In the genomic region with DNA sequence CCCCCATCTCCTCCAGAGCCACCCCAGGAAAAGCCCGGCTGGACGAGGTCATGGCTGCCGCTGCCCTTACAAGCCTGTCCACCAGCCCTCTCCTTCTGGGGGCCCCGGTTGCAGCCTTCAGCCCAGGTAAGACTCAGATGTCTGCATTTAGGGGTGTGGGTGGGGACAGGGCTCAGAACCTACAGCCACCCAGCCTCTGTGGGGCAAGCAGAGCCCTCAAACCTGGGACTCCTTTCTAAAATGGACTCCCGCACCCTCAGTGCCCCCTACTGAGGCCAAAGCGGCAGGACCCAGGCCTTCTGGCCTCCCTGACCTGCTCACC, we compare ENCODE assay signal across 10 cellular contexts. TPM values are rescaled to one million over a fixed set of nuclear protein-coding genes. Genes with fewer than 3 reads are reported as not detected.
DNase-seq lines count a peak whose midpoint lies in the region; ATAC-seq and TF ChIP-seq lines count a peak whose summit lies in the region.
"Had no signal": no experiment of that assay in that cellular context is flagged by ENCODE, and none has a peak within 500 bp of the region (broad histone marks: within the 10 kb centered on the region; RNA-seq: fewer than 3 reads in every experiment).

No MANE protein-coding gene starts in this region.

- H3K27ac Mint-ChIP-seq in activated T-cell treated with anti-CD3 and anti-CD28 coated beads, Interleukin-2, amount 50 U/mL, for 24 hours = no peak overlapping the region
- H3K27ac Mint-ChIP-seq: activated CD8-positive, alpha-beta memory T cell treated with anti-CD3 and anti-CD28 coated beads, Interleukin-2, amount 10 ng/mL, durations not matched to agents 7 days and 5 days had no signal

- H3K4me3 Mint-ChIP-seq in activated T-cell treated with anti-CD3 and anti-CD28 coated beads, Interleukin-2, amount 50 U/mL, for 4 hours = peak overlapping the region; percentile 49
- H3K4me3 Mint-ChIP-seq in activated T-cell treated with anti-CD3 and anti-CD28 coated beads, Interleukin-2, amount 50 U/mL, for 24 hours = no peak overlapping the region

- no peak for DNase-seq in activated T-cell treated with anti-CD3 and anti-CD28 coated beads, Interleukin-2, amount 50 U/mL, for 4 hours
- no peak for DNase-seq in activated T-cell treated with anti-CD3 and anti-CD28 coated beads, Interleukin-2, amount 50 U/mL, for 24 hours
- no peak for DNase-seq in astrocyte of the spinal cord (ENCODE audit: low read depth, low spot score)
- peak in 1 of 3 donors; percentile 35 for DNase-seq in right lobe of liver
- DNase-seq in tibial artery = no peak
- DNase-seq in HPDE6-E6E7 (ENCODE audit: extremely low spot score) = no peak
- DNase-seq: NCI-H187 treated with DMSO at 0.1 percent for 48 hours had no signal

- peaks cover 8% of the 10 kb centered on the region for H3K4me1 Mint-ChIP-seq in activated T-cell treated with anti-CD3 and anti-CD28 coated beads, Interleukin-2, amount 50 U/mL, for 4 hours (ENCODE audit: low read depth)
- H3K4me1 Mint-ChIP-seq in activated T-cell treated with anti-CD3 and anti-CD28 coated beads, Interleukin-2, amount 50 U/mL, for 24 hours (ENCODE audit: low read depth) = peaks cover 14% of the 10 kb centered on the region

- H3K36me3 ChIP-seq in right lobe of liver (peaks cover 0 to 14% (median 7%) of the 10 kb centered on the region in 4 donors), tibial artery (peaks cover 22 to 35% (median 23%) of the 10 kb centered on the region in 3 donors)

- TF ChIP-seq POLR2A in right lobe of liver (IDR thresholded peaks at IDR 0.05) = no peak

- no peak for TF ChIP-seq CTCF in astrocyte of the spinal cord (IDR thresholded peaks at IDR 0.05; ENCODE audit: low read depth, low read length)
- TF ChIP-seq CTCF in right lobe of liver (IDR thresholded peaks at IDR 0.05) = no peak
- no peak for TF ChIP-seq CTCF in tibial artery (IDR thresholded peaks at IDR 0.05)

- H3K27ac ChIP-seq in right lobe of liver (peak overlapping the region in 1 of 3 donors; percentile 92), tibial artery (peak overlapping the region; percentile 97)

- peaks cover 0 to 28% (median 12%) of the 10 kb centered on the region in 4 donors for H3K4me1 ChIP-seq in right lobe of liver
- H3K4me1 ChIP-seq in tibial artery = peaks cover 0 to 41% (median 31%) of the 10 kb centered on the region in 4 donors

- no CpG with 5 or more reads among the region's 6 CpGs for WGBS in right lobe of liver (ENCODE audit: insufficient coverage, low coverage, low lambda C conversion rate, missing lambda C conversion rate)

- no peak for ATAC-seq in activated T-cell treated with anti-CD3 and anti-CD28 coated beads, Interleukin-2, amount 50 U/mL, for 4 hours
- ATAC-seq in right lobe of liver (no peak), HG03135 (IDR thresholded peaks at IDR 0.05; ENCODE audit: unreplicated experiment) (no peak), HG03354 (IDR thresholded peaks at IDR 0.05; ENCODE audit: poor library complexity, severe bottlenecking, unreplicated experiment) (no peak)
- ATAC-seq: activated CD8-positive, alpha-beta memory T cell treated with anti-CD3 and anti-CD28 coated beads, Interleukin-2, amount 10 ng/mL, durations not matched to agents 7 days and 5 days had no signal

- H3K27me3 ChIP-seq in right lobe of liver = no peaks in the 10 kb centered on the region
- no peaks in the 10 kb centered on the region for H3K27me3 ChIP-seq in tibial artery

- H3K36me3 Mint-ChIP-seq in activated T-cell treated with anti-CD3 and anti-CD28 coated beads, Interleukin-2, amount 50 U/mL, for 4 hours (ENCODE audit: insufficient read depth) = no peaks in the 10 kb centered on the region
- H3K36me3 Mint-ChIP-seq in activated T-cell treated with anti-CD3 and anti-CD28 coated beads, Interleukin-2, amount 50 U/mL, for 24 hours (ENCODE audit: low read depth) = peaks cover 12% of the 10 kb centered on the region
- H3K36me3 Mint-ChIP-seq: activated CD8-positive, alpha-beta memory T cell treated with anti-CD3 and anti-CD28 coated beads, Interleukin-2, amount 10 ng/mL, durations not matched to agents 7 days and 5 days had no signal

- in situ Hi-C loops in astrocyte of the spinal cord (cut with HindIII; ENCODE audit: low sequenced_read_pairs) = no loop called here

- H3K27me3 Mint-ChIP-seq in activated T-cell treated with anti-CD3 and anti-CD28 coated beads, Interleukin-2, amount 50 U/mL, for 4 hours (ENCODE audit: low read depth) = no peaks in the 10 kb centered on the region
- no peaks in the 10 kb centered on the region for H3K27me3 Mint-ChIP-seq in activated T-cell treated with anti-CD3 and anti-CD28 coated beads, Interleukin-2, amount 50 U/mL, for 24 hours
- H3K27me3 Mint-ChIP-seq: activated CD8-positive, alpha-beta memory T cell treated with anti-CD3 and anti-CD28 coated beads, Interleukin-2, amount 10 ng/mL, durations not matched to agents 7 days and 5 days had no signal

- no peaks in the 10 kb centered on the region for H3K9me3 Mint-ChIP-seq in activated T-cell treated with anti-CD3 and anti-CD28 coated beads, Interleukin-2, amount 50 U/mL, for 4 hours
- no peaks in the 10 kb centered on the region for H3K9me3 Mint-ChIP-seq in activated T-cell treated with anti-CD3 and anti-CD28 coated beads, Interleukin-2, amount 50 U/mL, for 24 hours

- intact Hi-C loops in right lobe of liver (cut with DNase I) (no loop called here), tibial artery (cut with DNase I; ENCODE audit: low total_unique reads) (loop anchor here (10.0 kb wide), 1 partner anchor 117 kb away; a partner anchor contains a TSS)

- H3K4me3 ChIP-seq in astrocyte of the spinal cord (ENCODE audit: low read depth, low read length) (peak overlapping the region; percentile 69), right lobe of liver (peak overlapping the region; percentile 48 to 85 (median 68)), tibial artery (peak overlapping the region; percentile 84 to 93)

- H3K9me3 ChIP-seq in right lobe of liver (no peaks in the 10 kb centered on the region), tibial artery (no peaks in the 10 kb centered on the region)

RNA-seq across cellular contexts. Expression of a gene that starts 1.7 kb away (rescaled TPM):
- total RNA-seq in activated T-cell treated with anti-CD3 and anti-CD28 coated beads, Interleukin-2, amount 50 U/mL, for 4 hours = 10 to 100 TPM; 17.2 to 18.1 (median 17.3) TPM
- 100 to 1,000 TPM in 2 of 6 experiments, 10 to 100 TPM in 4; 36.0 to 180 (median 73.8) TPM for total RNA-seq in right lobe of liver

RNA-seq across cellular contexts. Expression of a gene that starts 4.9 kb away (rescaled TPM):
- total RNA-seq in activated T-cell treated with anti-CD3 and anti-CD28 coated beads, Interleukin-2, amount 50 U/mL, for 4 hours = 10 to 100 TPM in 1 of 3 donors, 1 to 10 TPM in 2; 7.1 to 10.4 (median 9.3) TPM
- total RNA-seq in right lobe of liver = 100 to 1,000 TPM in 2 of 6 experiments, 10 to 100 TPM in 4; 37.0 to 118 (median 65.5) TPM

RNA-seq across cellular contexts. Expression of a gene that starts 33.5 kb away (rescaled TPM):
- 10 to 100 TPM; 38.1 to 43.9 (median 42.0) TPM for total RNA-seq in activated T-cell treated with anti-CD3 and anti-CD28 coated beads, Interleukin-2, amount 50 U/mL, for 4 hours
- 10 to 100 TPM; 18.7 to 68.9 (median 31.9) TPM for total RNA-seq in right lobe of liver

RNA-seq across cellular contexts. Expression of a gene that starts 33.5 kb away (rescaled TPM):
- 10 to 100 TPM; 62.1 to 67.1 (median 63.5) TPM for total RNA-seq in activated T-cell treated with anti-CD3 and anti-CD28 coated beads, Interleukin-2, amount 50 U/mL, for 4 hours
- 10 to 100 TPM; 16.0 to 22.2 (median 20.2) TPM for total RNA-seq in right lobe of liver

RNA-seq across cellular contexts. Expression of a gene that starts 44.9 kb away (rescaled TPM):
- total RNA-seq in activated T-cell treated with anti-CD3 and anti-CD28 coated beads, Interleukin-2, amount 50 U/mL, for 4 hours = under 1 TPM in 1 of 3 donors, not detected in 2; 0.47 TPM
- 1 to 10 TPM in 1 of 6 experiments, under 1 TPM in 2, not detected in 3; 0.56 to 1.0 (median 0.62) TPM for total RNA-seq in right lobe of liver
- total RNA-seq: activated CD8-positive, alpha-beta memory T cell treated with anti-CD3 and anti-CD28 coated beads, Interleukin-2, amount 10 ng/mL, durations not matched to agents 7 days and 5 days had no signal
